Comparison of ENCODE assay signal across 8 cellular contexts in the genomic region with DNA sequence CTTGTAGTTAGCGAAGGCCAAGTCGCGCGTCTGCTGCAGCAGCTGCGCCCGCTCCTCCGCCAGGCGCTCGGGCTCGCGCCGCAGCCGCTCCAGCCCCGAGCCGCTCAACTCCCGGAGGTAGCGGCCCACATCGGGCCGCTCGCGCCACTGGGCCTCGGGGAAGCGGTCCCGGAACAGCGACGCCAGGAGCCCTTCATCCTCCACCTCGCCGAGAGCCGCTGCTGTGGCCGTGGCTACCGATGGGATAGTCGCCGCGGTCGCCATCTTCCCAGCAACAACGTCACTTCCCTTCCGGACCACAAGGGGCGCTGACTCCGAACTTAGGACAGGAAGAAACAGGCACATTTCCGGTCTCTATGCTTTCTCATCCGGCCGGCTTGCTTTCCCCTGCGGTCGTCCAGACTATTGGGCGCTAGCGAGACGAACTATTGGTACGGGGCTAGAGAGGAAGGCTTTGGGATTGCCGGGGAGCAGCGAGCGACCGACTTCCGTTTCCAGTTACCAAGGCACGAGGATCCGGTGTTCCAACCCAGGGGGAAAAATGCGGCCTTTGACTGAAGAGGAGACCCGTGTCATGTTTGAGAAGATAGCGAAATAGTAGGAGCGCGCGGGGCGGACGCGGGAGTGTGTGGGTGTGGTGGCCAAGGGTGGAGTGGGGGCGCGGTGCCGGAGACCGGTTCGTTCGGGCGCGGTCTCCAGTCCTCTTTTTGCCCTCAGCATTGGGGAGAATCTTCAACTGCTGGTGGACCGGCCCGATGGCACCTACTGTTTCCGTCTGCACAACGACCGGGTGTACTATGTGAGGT.
DNase-seq lines count a peak whose midpoint lies in the region; ATAC-seq and FAIRE-seq lines count a peak whose summit lies in the region.

Gene COG8, minus strand, starts transcription at position 276 of the 806 bp plus-strand sequence. Its CDS starts 12 bp downstream, at position 264.
Gene NIP7, plus strand, starts transcription at position 484 of the 806 bp plus-strand sequence. Its CDS starts 58 bp downstream, at position 542.

- H3K27me3 ChIP-seq in BLaER1 treated with 17β-estradiol and CSF1 and Interleukin-3, amounts not matched to agents 10 nM and 100 nM: no peaks in the 10 kb centered on the region

- peak; percentile 92 for ATAC-seq in HG03460 (IDR thresholded peaks at IDR 0.05; ENCODE audit: unreplicated experiment)

- peaks cover 58 to 71% (median 63%) of the 10 kb centered on the region in 11 experiments for H3K36me3 ChIP-seq in BLaER1 treated with 17β-estradiol and CSF1 and Interleukin-3, amounts not matched to agents 10 nM and 100 nM

- peak within 1 kb of the TSS; percentile 64 to 95 (median 91) for H3K27ac ChIP-seq in BLaER1 treated with 17β-estradiol and CSF1 and Interleukin-3, amounts not matched to agents 10 nM and 100 nM

- peak; percentile 83 for DNase-seq in GM19240 (ENCODE audit: insufficient read length, low spot score)
- peak; percentile 95 to 97 for DNase-seq in NCI-H526 (lab: John Stamatoyannopoulos, UW)
- DNase-seq in activated CD4-positive, alpha-beta T cell treated with anti-CD3 and anti-CD28 coated beads for 48 hours: peak; percentile 95
- DNase-seq in kidney tubule cell (ENCODE audit: low spot score): peak; percentile 99
- DNase-seq in stimulated activated CD4-positive, alpha-beta T cell treated with anti-CD3 and anti-CD28 coated beads, Interleukin-1b, Interleukin-23, amount 100 ng/mL, for 24 hours (ENCODE audit: low read depth in 4 of 4, low spot score in 1 of 4): peak; percentile 81 to 93 (median 82)

- peaks cover 33 to 49% (median 40%) of the 10 kb centered on the region in 10 experiments for H3K4me1 ChIP-seq in BLaER1 treated with 17β-estradiol and CSF1 and Interleukin-3, amounts not matched to agents 10 nM and 100 nM

- peak within 1 kb of the TSS; percentile 87 to 96 (median 92) for H3K9ac ChIP-seq in BLaER1 treated with 17β-estradiol and CSF1 and Interleukin-3, amounts not matched to agents 10 nM and 100 nM

- no peaks in the 10 kb centered on the region for H3K9me3 ChIP-seq in BLaER1 treated with 17β-estradiol and CSF1 and Interleukin-3, amounts not matched to agents 10 nM and 100 nM (replicated peaks in 1 of 11)

- peak; percentile 18 for FAIRE-seq in colon (lab: Jason Lieb, UNC)

- peak within 1 kb of the TSS; percentile 89 to 98 (median 94) for H3K4me2 ChIP-seq in BLaER1 treated with 17β-estradiol and CSF1 and Interleukin-3, amounts not matched to agents 10 nM and 100 nM

- H4K20me1 ChIP-seq in BLaER1 treated with 17β-estradiol and CSF1 and Interleukin-3, amounts not matched to agents 10 nM and 100 nM: peaks cover 0 to 29% (median 9%) of the 10 kb centered on the region in 11 experiments; a peak in 10 of 22 replicates

- H3K4me3 ChIP-seq in BLaER1 treated with 17β-estradiol and CSF1 and Interleukin-3, amounts not matched to agents 10 nM and 100 nM: peak within 1 kb of the TSS; percentile 78 to 99 (median 87)

Comparison
In these comparisons a context has a peak if more than half of its experiments do, and no peak if none do; other contexts are left out.
1. Peak in every context shown above with its lines: DNase-seq, ATAC-seq, H3K4me3 ChIP-seq and H3K27ac ChIP-seq.